ENCODE assay signal across 9 cellular contexts in genomic region chr4:3042226-3042625, GRCh38. TPM values are rescaled to one million over a fixed set of nuclear protein-coding genes. Genes with fewer than 3 reads are reported as not detected.
DNase-seq lines count a peak whose midpoint lies in the region; ATAC-seq and TF ChIP-seq lines count a peak whose summit lies in the region.
"Had no signal": no experiment of that assay in that cellular context is flagged by ENCODE, and none has a peak within 500 bp of the region (broad histone marks: within the 10 kb centered on the region; RNA-seq: fewer than 3 reads in every experiment).

No MANE protein-coding gene starts in this region.

- H2BK15ac ChIP-seq in mesenchymal stem cell (ENCODE audit: low read depth, poor library complexity, severe bottlenecking), result no peak overlapping the region

- intact Hi-C loops in activated naive CD4-positive, alpha-beta T cell treated with anti-CD3 and anti-CD28 coated beads for 36 hours (cut with micrococcal nuclease), result no loop called here
- intact Hi-C loops in transverse colon (cut with DNase I; ENCODE audit: low total_unique reads), result loop anchor here (10.0 kb wide), 1 partner anchor 277 kb away; no protein-coding TSS in a partner anchor

- CTCF ChIA-PET in activated naive CD4-positive, alpha-beta T cell treated with anti-CD3 and anti-CD28 coated beads for 36 hours (lab: Charles Lee), result interaction anchor here (0.9 to 2.9 kb wide), 2 partner anchors 64 to 79 kb away, joined by 4 to 9 read pairs; partner anchors contain the start of genes GRK4 and NOP14

- no peak overlapping the region for H2BK120ac ChIP-seq in mesenchymal stem cell (ENCODE audit: low read depth, low read length)

- no peak overlapping the region for H3K18ac ChIP-seq in mesenchymal stem cell (ENCODE audit: low read depth in 1 of 2, low read length in 2 of 2)

- H3K9me3 Mint-ChIP-seq in activated naive CD4-positive, alpha-beta T cell treated with anti-CD3 and anti-CD28 coated beads for 36 hours, result peaks cover 7% of the 10 kb centered on the region
- peaks cover 7% of the 10 kb centered on the region for H3K9me3 Mint-ChIP-seq in activated naive CD8-positive, alpha-beta T cell treated with anti-CD3 and anti-CD28 coated beads, Interleukin-2, amount 50 U/mL, for 24 hours

- no peak for TF ChIP-seq POLR2A in transverse colon (IDR thresholded peaks at IDR 0.05)

- H3K36me3 ChIP-seq in mesenchymal stem cell (ENCODE audit: control insufficient read depth in 1 of 2, insufficient read depth in 2 of 2, low read depth in 1 of 2, low read length in 2 of 2) (no peaks in the 10 kb centered on the region), transverse colon (no peaks in the 10 kb centered on the region)

- H4K8ac ChIP-seq in mesenchymal stem cell (ENCODE audit: low read length), result no peak overlapping the region

- H3K4ac ChIP-seq in mesenchymal stem cell (ENCODE audit: low read depth in 1 of 2, low read length in 2 of 2), result no peak overlapping the region

- H3K27me3 ChIP-seq in mesenchymal stem cell (ENCODE audit: control insufficient read depth in 1 of 2, insufficient read depth in 1 of 2, low read length in 2 of 2) (peaks cover 4 to 29% of the 10 kb centered on the region in 2 experiments), transverse colon (no peaks in the 10 kb centered on the region)

- no peaks in the 10 kb centered on the region for H3K79me1 ChIP-seq in mesenchymal stem cell (replicated peaks; ENCODE audit: low read length, poor library complexity, severe bottlenecking)

- no peak for DNase-seq in activated naive CD4-positive, alpha-beta T cell treated with anti-CD3 and anti-CD28 coated beads for 36 hours
- DNase-seq in activated naive CD4-positive, alpha-beta T cell treated with Interleukin-2 at 50 U/mL for 16 hours, result no peak
- no peak for DNase-seq in activated naive CD8-positive, alpha-beta T cell treated with anti-CD3 and anti-CD28 coated beads, Interleukin-2, amount 50 U/mL, for 24 hours
- DNase-seq in mesenchymal stem cell, result no peak
- no peak for DNase-seq in transverse colon
- no peak for DNase-seq in GF-D8 (lab: John Stamatoyannopoulos, UW)
- no peak for DNase-seq in NCI-H2107 treated with DMSO at 0.1 percent for 48 hours (lab: John Stamatoyannopoulos, UW; ENCODE audit: unreplicated experiment)
- DNase-seq: SHP77 treated with DMSO at 0.1 percent for 48 hours had no signal

- H3K4me2 ChIP-seq in mesenchymal stem cell (ENCODE audit: low read length, poor library complexity, severe bottlenecking), result no peak overlapping the region

- H3K27ac Mint-ChIP-seq in activated naive CD4-positive, alpha-beta T cell treated with anti-CD3 and anti-CD28 coated beads for 36 hours, result no peak overlapping the region
- peak overlapping the region; percentile 59 for H3K27ac Mint-ChIP-seq in activated naive CD8-positive, alpha-beta T cell treated with anti-CD3 and anti-CD28 coated beads, Interleukin-2, amount 50 U/mL, for 24 hours

- no peaks in the 10 kb centered on the region for H3K4me1 ChIP-seq in mesenchymal stem cell (ENCODE audit: control insufficient read depth, insufficient read depth, low read depth, low read length)
- H3K4me1 ChIP-seq in transverse colon, result peaks cover 0 to 42% (median 18%) of the 10 kb centered on the region in 4 donors

- in situ Hi-C loops in transverse colon (cut with MboI; ENCODE audit: low pct_ligation_motif_present in 1 of 4, low pct_unique_long_range_greater_than_20kb in 1 of 4, low sequenced_read_pairs in 3 of 4), result no loop called here

- H3K14ac ChIP-seq in mesenchymal stem cell (ENCODE audit: low read length in 2 of 2), result no peak overlapping the region

- TF ChIP-seq EP300 in transverse colon (IDR thresholded peaks at IDR 0.05; ENCODE audit: low read depth), result no peak

- WGBS in mesenchymal stem cell, result 71% methylated on average over 9 of the region's 10 CpGs
- WGBS in transverse colon (ENCODE audit: low coverage in 1 of 2), 2 donors, result 69 to 73% methylated on average over 2 to 10 of the region's 10 CpGs

- H3K4me1 Mint-ChIP-seq in activated naive CD4-positive, alpha-beta T cell treated with anti-CD3 and anti-CD28 coated beads for 36 hours (ENCODE audit: low read depth), result peaks cover 54% of the 10 kb centered on the region
- peaks cover 60% of the 10 kb centered on the region for H3K4me1 Mint-ChIP-seq in activated naive CD8-positive, alpha-beta T cell treated with anti-CD3 and anti-CD28 coated beads, Interleukin-2, amount 50 U/mL, for 24 hours

- peak overlapping the region; percentile 87 for H3K4me3 Mint-ChIP-seq in activated naive CD4-positive, alpha-beta T cell treated with anti-CD3 and anti-CD28 coated beads for 36 hours
- peak overlapping the region; percentile 67 for H3K4me3 Mint-ChIP-seq in activated naive CD8-positive, alpha-beta T cell treated with anti-CD3 and anti-CD28 coated beads, Interleukin-2, amount 50 U/mL, for 24 hours

- no peak overlapping the region for H2BK12ac ChIP-seq in mesenchymal stem cell (ENCODE audit: low read length in 2 of 2)

- TF ChIP-seq CTCF in transverse colon (IDR thresholded peaks at IDR 0.05), result no peak

- H2AK5ac ChIP-seq in mesenchymal stem cell (ENCODE audit: low read length, severe bottlenecking), result no peak overlapping the region

- H2BK5ac ChIP-seq in mesenchymal stem cell (ENCODE audit: low read depth, low read length, poor library complexity, severe bottlenecking), result no peak overlapping the region

- peak overlapping the region in 1 of 2 experiments; percentile 76 for H3K4me3 ChIP-seq in mesenchymal stem cell (ENCODE audit: insufficient read depth in 1 of 2, low read depth in 1 of 2, low read length in 2 of 2)
- peak overlapping the region in 3 of 4 donors; percentile 34 to 50 (median 39) for H3K4me3 ChIP-seq in transverse colon

- H3K36me3 Mint-ChIP-seq in activated naive CD4-positive, alpha-beta T cell treated with anti-CD3 and anti-CD28 coated beads for 36 hours (ENCODE audit: low read depth), result peaks cover 4% of the 10 kb centered on the region
- H3K36me3 Mint-ChIP-seq in activated naive CD8-positive, alpha-beta T cell treated with anti-CD3 and anti-CD28 coated beads, Interleukin-2, amount 50 U/mL, for 24 hours (ENCODE audit: low read depth), result peaks cover 6% of the 10 kb centered on the region

- H3K9me3 ChIP-seq in mesenchymal stem cell (ENCODE audit: control insufficient read depth, low read length) (no peaks in the 10 kb centered on the region), transverse colon (no peaks in the 10 kb centered on the region)

- H4K91ac ChIP-seq in mesenchymal stem cell (ENCODE audit: low read length), result no peak overlapping the region

- H3K27ac ChIP-seq in mesenchymal stem cell (ENCODE audit: low read length, poor library complexity, severe bottlenecking) (no peak overlapping the region), transverse colon (peak overlapping the region in 3 of 4 donors; percentile 44 to 76 (median 53))

- no peak overlapping the region for H2AFZ ChIP-seq in mesenchymal stem cell (ENCODE audit: low read depth, low read length)

- no peak for ATAC-seq in activated naive CD8-positive, alpha-beta T cell treated with anti-CD3 and anti-CD28 coated beads, Interleukin-2, amount 50 U/mL, for 24 hours
- ATAC-seq in GM19324 (IDR thresholded peaks at IDR 0.05; ENCODE audit: low FRiP score, unreplicated experiment), result no peak

- H3K23ac ChIP-seq in mesenchymal stem cell (ENCODE audit: low read length in 2 of 2), result no peak overlapping the region

- no peaks in the 10 kb centered on the region for H3K27me3 Mint-ChIP-seq in activated naive CD4-positive, alpha-beta T cell treated with anti-CD3 and anti-CD28 coated beads for 36 hours (ENCODE audit: low read depth)
- H3K27me3 Mint-ChIP-seq in activated naive CD8-positive, alpha-beta T cell treated with anti-CD3 and anti-CD28 coated beads, Interleukin-2, amount 50 U/mL, for 24 hours, result peaks cover 11% of the 10 kb centered on the region

- peak overlapping the region; percentile 82 for H3K9ac ChIP-seq in mesenchymal stem cell (ENCODE audit: low read length)

RNA-seq across cellular contexts. Expression of gene HTT-AS, which starts 32.1 kb away (rescaled TPM):
- not detected for total RNA-seq in activated naive CD4-positive, alpha-beta T cell treated with anti-CD3 and anti-CD28 coated beads for 36 hours
- not detected for polyA plus RNA-seq in mesenchymal stem cell (2013, experiment 1 of 2)
- polyA plus RNA-seq in mesenchymal stem cell (2013, experiment 2 of 2), result not detected
- not detected for total RNA-seq in transverse colon

RNA-seq across cellular contexts. Expression of gene HTT, which starts 32.3 kb away (rescaled TPM):
- 10 to 100 TPM; 91.6 to 94.1 TPM for total RNA-seq in activated naive CD4-positive, alpha-beta T cell treated with anti-CD3 and anti-CD28 coated beads for 36 hours
- polyA plus RNA-seq in mesenchymal stem cell (2013, experiment 1 of 2), result 16.8 TPM
- polyA plus RNA-seq in mesenchymal stem cell (2013, experiment 2 of 2), result 13.9 TPM
- 100 to 1,000 TPM in 1 of 4 donors, 10 to 100 TPM in 3; 40.0 to 111 (median 79.4) TPM for total RNA-seq in transverse colon
